9 cellular contexts compared by ENCODE assay signal in the genomic region with DNA sequence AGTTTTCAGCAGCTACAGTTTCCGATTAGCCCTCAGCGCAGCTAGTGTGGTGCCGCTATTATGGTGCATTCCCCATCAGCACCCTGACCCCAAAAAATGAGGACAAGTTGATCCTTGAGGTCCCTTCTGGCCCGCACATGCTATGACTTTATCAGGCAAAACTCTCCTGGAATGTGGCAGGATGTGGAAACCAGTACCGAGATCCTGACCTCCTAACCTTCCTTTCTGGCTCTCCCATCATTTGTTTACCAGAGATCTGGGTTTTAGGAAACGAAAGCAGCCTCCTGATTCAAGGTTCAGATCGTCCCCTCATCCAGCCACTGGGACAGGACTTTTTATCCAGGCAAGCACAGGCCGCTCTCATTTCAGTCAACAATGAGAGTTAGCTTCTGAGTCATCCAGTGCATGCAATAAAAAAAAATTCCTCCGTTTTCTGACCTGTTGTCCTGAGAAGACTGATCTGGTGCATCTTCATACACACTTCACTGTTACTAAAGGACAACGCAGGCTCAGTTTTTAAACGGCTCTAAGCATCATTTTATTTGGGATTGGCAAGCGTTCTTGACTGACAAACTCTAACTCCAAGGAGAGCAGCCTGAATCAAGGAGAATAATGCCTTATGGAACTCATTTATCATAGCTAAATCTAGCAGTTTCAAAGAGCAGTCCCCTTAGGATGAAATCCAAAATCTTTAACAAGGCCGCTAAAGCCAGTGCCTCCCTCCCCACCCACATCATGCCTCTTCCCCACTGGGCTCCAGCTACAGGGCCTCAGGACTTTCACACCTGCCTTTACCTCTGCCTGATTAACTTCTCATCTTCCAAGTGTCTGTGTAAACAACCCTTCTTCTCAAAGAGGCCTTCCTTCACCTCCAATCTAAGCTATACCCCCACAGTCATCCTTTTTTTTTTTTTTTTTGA. TPM values are rescaled to one million over a fixed set of nuclear protein-coding genes. Genes with fewer than 3 reads are reported as not detected.
DNase-seq lines count a peak whose midpoint lies in the region; ATAC-seq, FAIRE-seq and TF ChIP-seq lines count a peak whose summit lies in the region.
"Had no signal": no experiment of that assay in that cellular context is flagged by ENCODE, and none has a peak within 500 bp of the region (broad histone marks: within the 10 kb centered on the region; RNA-seq: fewer than 3 reads in every experiment).

No MANE protein-coding gene starts in this region.

- peak; percentile 62 for ATAC-seq in left lung
- no peak for ATAC-seq in HG03354 (IDR thresholded peaks at IDR 0.05; ENCODE audit: poor library complexity, severe bottlenecking, unreplicated experiment)

- H3K27ac Mint-ChIP-seq in HFFc6 = peak overlapping the region; percentile 99
- no peak overlapping the region for H3K27ac Mint-ChIP-seq in CD8-positive, alpha-beta memory T cell

- peaks cover 25% of the 10 kb centered on the region for H3K36me3 Mint-ChIP-seq in HFFc6 (ENCODE audit: low read depth)
- no peaks in the 10 kb centered on the region for H3K36me3 Mint-ChIP-seq in CD8-positive, alpha-beta memory T cell

- peak overlapping the region; percentile 87 for H3K4me3 Mint-ChIP-seq in HFFc6
- no peak overlapping the region for H3K4me3 Mint-ChIP-seq in CD8-positive, alpha-beta memory T cell

- H3K27me3 ChIP-seq in bronchial epithelial cell (ENCODE audit: control insufficient read depth, insufficient read depth, low read length) = no peaks in the 10 kb centered on the region
- H3K27me3 ChIP-seq in left lung = no peaks in the 10 kb centered on the region
- H3K27me3 ChIP-seq in thymus (ENCODE audit: control insufficient read depth, insufficient read depth) = no peaks in the 10 kb centered on the region
- H3K27me3 ChIP-seq in H7 (ENCODE audit: control insufficient read depth, insufficient read depth, low read length) = no peaks in the 10 kb centered on the region
- H3K27me3 ChIP-seq in CD8-positive, alpha-beta memory T cell (ENCODE audit: insufficient read depth, low read length, poor library complexity, severe bottlenecking) = no peaks in the 10 kb centered on the region
- H3K27me3 ChIP-seq: cardiac muscle cell had no signal

- H3K9me3 ChIP-seq in left lung (no peaks in the 10 kb centered on the region), thymus (ENCODE audit: control insufficient read depth) (no peaks in the 10 kb centered on the region)
- H3K9me3 ChIP-seq in CD8-positive, alpha-beta memory T cell (ENCODE audit: low read length) = no peaks in the 10 kb centered on the region

- DNase-seq in HFFc6 = peak; percentile 92
- DNase-seq in bronchial epithelial cell (ENCODE audit: low read depth) = peak; percentile 88
- DNase-seq in left lung = no peak
- no peak for DNase-seq in H7
- no peak for DNase-seq in activated CD8-positive, alpha-beta memory T cell treated with anti-CD3 and anti-CD28 coated beads for 24 hours
- DNase-seq in CD8-positive, alpha-beta memory T cell = no peak

- H3K4me1 Mint-ChIP-seq in HFFc6 (ENCODE audit: low read depth) = peaks cover 71% of the 10 kb centered on the region
- no peaks in the 10 kb centered on the region for H3K4me1 Mint-ChIP-seq in CD8-positive, alpha-beta memory T cell

- POLR2A ChIA-PET in CD8-positive, alpha-beta memory T cell (lab: Charles Lee) = no interaction called here

- no peak for FAIRE-seq in bronchial epithelial cell (lab: Jason Lieb, UNC)

- peaks cover 8% of the 10 kb centered on the region for H3K36me3 ChIP-seq in bronchial epithelial cell (ENCODE audit: control insufficient read depth, insufficient read depth, low read length)
- peaks cover 0 to 16% of the 10 kb centered on the region in 2 donors for H3K36me3 ChIP-seq in left lung
- H3K36me3 ChIP-seq in thymus (ENCODE audit: control insufficient read depth, insufficient read depth) = no peaks in the 10 kb centered on the region
- peaks cover 4% of the 10 kb centered on the region for H3K36me3 ChIP-seq in H7 (replicated peaks; ENCODE audit: control insufficient read depth, insufficient read depth, low read length)
- H3K36me3 ChIP-seq in CD8-positive, alpha-beta memory T cell (ENCODE audit: insufficient read depth, low read length) = no peaks in the 10 kb centered on the region

- 93% methylated on average over 13 of the region's 13 CpGs for WGBS in thymus

- TF ChIP-seq CTCF in HFFc6 (IDR thresholded peaks at IDR 0.05) (no peak), bronchial epithelial cell (IDR thresholded peaks at IDR 0.05; ENCODE audit: insufficient read depth, low read length, severe bottlenecking) (no peak), left lung (IDR thresholded peaks at IDR 0.05) (no peak)

- CTCF ChIA-PET in CD8-positive, alpha-beta memory T cell (lab: Charles Lee) = interaction anchor here (0.7 kb wide), 1 partner anchor 27 kb away, joined by 3 read pairs; no protein-coding TSS in a partner anchor

- H3K27ac ChIP-seq in left lung (peak overlapping the region; percentile 50 to 82), thymus (ENCODE audit: low read depth) (peak overlapping the region; percentile 46)
- no peak overlapping the region for H3K27ac ChIP-seq in CD8-positive, alpha-beta memory T cell (ENCODE audit: low read depth, low read length)
- H3K27ac ChIP-seq: cardiac muscle cell had no signal

- no peak overlapping the region for H3K4me3 ChIP-seq in bronchial epithelial cell (ENCODE audit: low read depth, low read length)
- no peak overlapping the region for H3K4me3 ChIP-seq in left lung
- no peak overlapping the region for H3K4me3 ChIP-seq in thymus (ENCODE audit: low read length)
- H3K4me3 ChIP-seq in H7 (ENCODE audit: insufficient read depth, low read depth, low read length) = no peak overlapping the region
- no peak overlapping the region for H3K4me3 ChIP-seq in CD8-positive, alpha-beta memory T cell (ENCODE audit: low read length)
- H3K4me3 ChIP-seq: cardiac muscle cell had no signal

- H3K9me3 Mint-ChIP-seq in HFFc6 = no peaks in the 10 kb centered on the region
- H3K9me3 Mint-ChIP-seq in CD8-positive, alpha-beta memory T cell = no peaks in the 10 kb centered on the region

- peaks cover 23 to 62% of the 10 kb centered on the region in 2 donors for H3K4me1 ChIP-seq in left lung
- H3K4me1 ChIP-seq in thymus (ENCODE audit: control insufficient read depth, insufficient read depth, low read length) = no peaks in the 10 kb centered on the region
- H3K4me1 ChIP-seq in CD8-positive, alpha-beta memory T cell (ENCODE audit: insufficient read depth, low read length) = no peaks in the 10 kb centered on the region

- no peaks in the 10 kb centered on the region; the same call in 1 of the 2 replicates for H3K27me3 Mint-ChIP-seq in HFFc6 (ENCODE audit: insufficient read depth)
- H3K27me3 Mint-ChIP-seq in CD8-positive, alpha-beta memory T cell = no peaks in the 10 kb centered on the region

- intact Hi-C loops in left lung (cut with DNase I) = no loop called here

RNA-seq across cellular contexts. Expression of a gene that starts 17.1 kb away (rescaled TPM):
- total RNA-seq in HFFc6 (2021; fragmentation: NEBNext Ultra II Directional; extraction: Animal tissue kit (Norgen Biotek cat#: 25700)) = 100 to 1,000 TPM; 131 to 163 (median 154) TPM
- 19.2 and 20.2 TPM in 2 replicates for total RNA-seq in bronchial epithelial cell
- 100 to 1,000 TPM; 176 to 268 TPM for total RNA-seq in left lung
- 316 TPM for polyA plus RNA-seq in thymus
- total RNA-seq in H7 (2014; rRNA removed; shearing (Covaris generic)) = 31.3 and 32.4 TPM in 2 replicates
- 1 to 10 TPM in 1 of 2 experiments, under 1 TPM in 1; 0.88 to 1.4 TPM for total RNA-seq in CD8-positive, alpha-beta memory T cell
- 11.7 TPM for polyA plus RNA-seq in CD8-positive, alpha-beta memory T cell

Comparison
In these comparisons a context has a peak if more than half of its experiments do, and no peak if none do; other contexts are left out.
1. DNase-seq: peak in HFFc6 (single experiment) and bronchial epithelial cell (single experiment); none in left lung (0 of 2), H7 (single experiment), activated CD8-positive, alpha-beta memory T cell treated with anti-CD3 and anti-CD28 coated beads for 24 hours (single experiment) and CD8-positive, alpha-beta memory T cell (0 of 5).